In the genomic region with DNA sequence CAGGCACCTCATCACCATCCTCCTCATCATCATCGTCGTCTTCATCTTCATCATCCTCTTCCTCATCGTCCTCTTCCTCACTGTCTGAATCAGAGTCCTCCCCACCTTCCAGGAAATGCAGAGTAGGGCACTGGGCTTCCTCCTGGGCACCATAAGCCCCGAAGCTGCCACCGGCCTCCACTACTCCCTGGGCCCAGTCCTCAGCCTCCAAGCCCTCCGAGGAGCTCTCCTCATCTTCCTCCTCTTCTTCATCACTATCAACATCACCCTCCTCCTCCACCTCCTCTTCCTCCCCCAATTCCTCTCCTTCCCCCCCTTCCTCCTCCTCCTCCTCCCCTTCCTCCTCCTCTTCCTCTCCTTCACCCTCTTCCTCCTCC, we compare ENCODE assay signal across 8 cellular contexts. TPM values are rescaled to one million over a fixed set of nuclear protein-coding genes. Genes with fewer than 3 reads are reported as not detected.
DNase-seq lines count a peak whose midpoint lies in the region; ATAC-seq and TF ChIP-seq lines count a peak whose summit lies in the region.

No MANE protein-coding gene starts in this region.

- intact Hi-C loops in activated CD4-positive, alpha-beta T cell treated with anti-CD3 and anti-CD28 coated beads for 36 hours (cut with DNase I, micrococcal nuclease) = loop anchor here in 1 of 2 experiments (5.0 kb wide), 1 partner anchor 252 kb away; no protein-coding TSS in a partner anchor
- intact Hi-C loops in activated T-helper 2 cell treated with anti-CD3 and anti-CD28 coated beads, Interferon-gamma antibody, Interleukin-2, Interleukin-4, amounts not matched to agents 10 μg/mL and 5 μg/mL and 100 μg/mL, durations not matched to agents 14 hours and 24 hours and 36 hours (cut with micrococcal nuclease) = no loop called here

- peak overlapping the region; percentile 64 for H3K27ac Mint-ChIP-seq in activated CD4-positive, alpha-beta T cell treated with anti-CD3 and anti-CD28 coated beads for 36 hours
- H3K27ac Mint-ChIP-seq in activated T-helper 2 cell treated with anti-CD3 and anti-CD28 coated beads, Interferon-gamma antibody, Interleukin-2, Interleukin-4, amounts not matched to agents 10 μg/mL and 5 μg/mL and 100 μg/mL, durations not matched to agents 14 hours and 24 hours and 36 hours = no peak overlapping the region
- peak overlapping the region in 1 of 2 donors; percentile 91 for H3K27ac Mint-ChIP-seq in stimulated activated naive CD8-positive, alpha-beta T cell treated with anti-CD3 and anti-CD28 coated beads, Interleukin-15, amount 100 ng/mL, for 72 hours

- peaks cover 13% of the 10 kb centered on the region for H3K36me3 Mint-ChIP-seq in activated CD4-positive, alpha-beta T cell treated with anti-CD3 and anti-CD28 coated beads for 36 hours (ENCODE audit: low read depth)
- H3K36me3 Mint-ChIP-seq in activated T-helper 2 cell treated with anti-CD3 and anti-CD28 coated beads, Interferon-gamma antibody, Interleukin-2, Interleukin-4, amounts not matched to agents 10 μg/mL and 5 μg/mL and 100 μg/mL, durations not matched to agents 14 hours and 24 hours and 36 hours (ENCODE audit: low read depth) = peaks cover 16% of the 10 kb centered on the region

- no peaks in the 10 kb centered on the region for H3K27me3 Mint-ChIP-seq in activated CD4-positive, alpha-beta T cell treated with anti-CD3 and anti-CD28 coated beads for 36 hours
- H3K27me3 Mint-ChIP-seq in activated T-helper 2 cell treated with anti-CD3 and anti-CD28 coated beads, Interferon-gamma antibody, Interleukin-2, Interleukin-4, amounts not matched to agents 10 μg/mL and 5 μg/mL and 100 μg/mL, durations not matched to agents 14 hours and 24 hours and 36 hours (ENCODE audit: low read depth) = peaks cover 5% of the 10 kb centered on the region
- peaks cover 2% of the 10 kb centered on the region for H3K27me3 Mint-ChIP-seq in stimulated activated naive CD8-positive, alpha-beta T cell treated with anti-CD3 and anti-CD28 coated beads, Interleukin-15, amount 100 ng/mL, for 72 hours

- H3K4me1 Mint-ChIP-seq in activated CD4-positive, alpha-beta T cell treated with anti-CD3 and anti-CD28 coated beads for 36 hours = peaks cover 53% of the 10 kb centered on the region
- peaks cover 45% of the 10 kb centered on the region for H3K4me1 Mint-ChIP-seq in activated T-helper 2 cell treated with anti-CD3 and anti-CD28 coated beads, Interferon-gamma antibody, Interleukin-2, Interleukin-4, amounts not matched to agents 10 μg/mL and 5 μg/mL and 100 μg/mL, durations not matched to agents 14 hours and 24 hours and 36 hours (ENCODE audit: low read depth)
- H3K4me1 Mint-ChIP-seq in stimulated activated naive CD8-positive, alpha-beta T cell treated with anti-CD3 and anti-CD28 coated beads, Interleukin-15, amount 100 ng/mL, for 72 hours = peaks cover 71% of the 10 kb centered on the region

- CTCF ChIA-PET in activated CD4-positive, alpha-beta T cell treated with anti-CD3 and anti-CD28 coated beads for 36 hours (lab: Charles Lee) = interaction anchor here (0.5 to 6.3 kb wide), 2 partner anchors 35 to 269 kb away, joined by 4 to 44 read pairs; a partner anchor contains a TSS

- POLR2A ChIA-PET in activated CD4-positive, alpha-beta T cell treated with anti-CD3 and anti-CD28 coated beads for 36 hours (lab: Charles Lee) = interaction anchor here (2.4 kb wide), 1 partner anchor 17 kb away, joined by 7 read pairs; a partner anchor contains a TSS

- no peak for DNase-seq in activated CD4-positive, alpha-beta T cell treated with anti-CD3 and anti-CD28 coated beads for 36 hours
- DNase-seq in activated CD4-positive, alpha-beta T cell treated with anti-CD3 and anti-CD28 coated beads for 4 hours = no peak
- no peak for DNase-seq in activated T-helper 2 cell treated with anti-CD3 and anti-CD28 coated beads, Interferon-gamma antibody, Interleukin-2, Interleukin-4, amounts not matched to agents 10 μg/mL and 5 μg/mL and 100 μg/mL, durations not matched to agents 14 hours and 24 hours and 36 hours (ENCODE audit: low spot score)
- DNase-seq in foreskin fibroblast = no peak
- DNase-seq in stimulated activated naive CD8-positive, alpha-beta T cell treated with anti-CD3 and anti-CD28 coated beads, Interleukin-15, amount 100 ng/mL, for 72 hours = no peak
- DNase-seq in NAMALWA (ENCODE audit: low spot score) = no peak

- peak overlapping the region; percentile 63 to 81 for H3K4me3 ChIP-seq in foreskin fibroblast (ENCODE audit: low read depth in 1 of 2, low read length in 2 of 2)

- peak overlapping the region; percentile 45 for H3K4me3 Mint-ChIP-seq in activated CD4-positive, alpha-beta T cell treated with anti-CD3 and anti-CD28 coated beads for 36 hours
- H3K4me3 Mint-ChIP-seq in activated T-helper 2 cell treated with anti-CD3 and anti-CD28 coated beads, Interferon-gamma antibody, Interleukin-2, Interleukin-4, amounts not matched to agents 10 μg/mL and 5 μg/mL and 100 μg/mL, durations not matched to agents 14 hours and 24 hours and 36 hours (ENCODE audit: low read depth) = peak overlapping the region; percentile 60
- H3K4me3 Mint-ChIP-seq in stimulated activated naive CD8-positive, alpha-beta T cell treated with anti-CD3 and anti-CD28 coated beads, Interleukin-15, amount 100 ng/mL, for 72 hours = peak overlapping the region; percentile 63 to 76

- no peak for ATAC-seq in activated CD4-positive, alpha-beta T cell treated with anti-CD3 and anti-CD28 coated beads for 36 hours
- ATAC-seq in stimulated activated naive CD8-positive, alpha-beta T cell treated with anti-CD3 and anti-CD28 coated beads, Interleukin-15, amount 100 ng/mL, for 72 hours = no peak
- ATAC-seq in GM18517 (IDR thresholded peaks at IDR 0.05; ENCODE audit: unreplicated experiment) (no peak), HG02852 (IDR thresholded peaks at IDR 0.05; ENCODE audit: unreplicated experiment) (no peak)

- H3K9me3 Mint-ChIP-seq in activated CD4-positive, alpha-beta T cell treated with anti-CD3 and anti-CD28 coated beads for 36 hours (ENCODE audit: low read depth) = no peaks in the 10 kb centered on the region
- H3K9me3 Mint-ChIP-seq in activated T-helper 2 cell treated with anti-CD3 and anti-CD28 coated beads, Interferon-gamma antibody, Interleukin-2, Interleukin-4, amounts not matched to agents 10 μg/mL and 5 μg/mL and 100 μg/mL, durations not matched to agents 14 hours and 24 hours and 36 hours = no peaks in the 10 kb centered on the region
- no peaks in the 10 kb centered on the region for H3K9me3 Mint-ChIP-seq in stimulated activated naive CD8-positive, alpha-beta T cell treated with anti-CD3 and anti-CD28 coated beads, Interleukin-15, amount 100 ng/mL, for 72 hours

- TF ChIP-seq CTCF in foreskin fibroblast (IDR thresholded peaks at IDR 0.05; ENCODE audit: low read depth, low read length) = no peak

RNA-seq across cellular contexts. Expression of a gene that starts 1.7 kb away (rescaled TPM):
- total RNA-seq in activated CD4-positive, alpha-beta T cell treated with anti-CD3 and anti-CD28 coated beads for 36 hours = 10 to 100 TPM; 46.2 to 48.3 TPM
- 66.1 and 68.9 TPM in 2 replicates for total RNA-seq in activated T-helper 2 cell treated with anti-CD3 and anti-CD28 coated beads, Interferon-gamma antibody, Interleukin-2, Interleukin-4, amounts not matched to agents 10 μg/mL and 5 μg/mL and 100 μg/mL, durations not matched to agents 14 hours and 24 hours and 36 hours

RNA-seq across cellular contexts. Expression of a gene that starts 3.6 kb away (rescaled TPM):
- total RNA-seq in activated CD4-positive, alpha-beta T cell treated with anti-CD3 and anti-CD28 coated beads for 36 hours = under 1 TPM in 1 of 2 experiments, not detected in 1; 0.14 TPM
- not detected in 2 replicates for total RNA-seq in activated T-helper 2 cell treated with anti-CD3 and anti-CD28 coated beads, Interferon-gamma antibody, Interleukin-2, Interleukin-4, amounts not matched to agents 10 μg/mL and 5 μg/mL and 100 μg/mL, durations not matched to agents 14 hours and 24 hours and 36 hours

RNA-seq across cellular contexts. Expression of a gene that starts 11.3 kb away (rescaled TPM):
- total RNA-seq in activated CD4-positive, alpha-beta T cell treated with anti-CD3 and anti-CD28 coated beads for 36 hours = 10 to 100 TPM; 79.8 to 96.2 TPM
- 101 and 103 TPM in 2 replicates for total RNA-seq in activated T-helper 2 cell treated with anti-CD3 and anti-CD28 coated beads, Interferon-gamma antibody, Interleukin-2, Interleukin-4, amounts not matched to agents 10 μg/mL and 5 μg/mL and 100 μg/mL, durations not matched to agents 14 hours and 24 hours and 36 hours

RNA-seq across cellular contexts. Expression of a gene that starts 17.3 kb away (rescaled TPM):
- total RNA-seq in activated CD4-positive, alpha-beta T cell treated with anti-CD3 and anti-CD28 coated beads for 36 hours = 10 to 100 TPM; 46.5 to 57.3 TPM
- 55.8 and 56.3 TPM in 2 replicates for total RNA-seq in activated T-helper 2 cell treated with anti-CD3 and anti-CD28 coated beads, Interferon-gamma antibody, Interleukin-2, Interleukin-4, amounts not matched to agents 10 μg/mL and 5 μg/mL and 100 μg/mL, durations not matched to agents 14 hours and 24 hours and 36 hours

RNA-seq across cellular contexts. Expression of a gene that starts 35.5 kb away (rescaled TPM):
- 10 to 100 TPM in 1 of 2 experiments, 1 to 10 TPM in 1; 9.1 to 11.3 TPM for total RNA-seq in activated CD4-positive, alpha-beta T cell treated with anti-CD3 and anti-CD28 coated beads for 36 hours
- total RNA-seq in activated T-helper 2 cell treated with anti-CD3 and anti-CD28 coated beads, Interferon-gamma antibody, Interleukin-2, Interleukin-4, amounts not matched to agents 10 μg/mL and 5 μg/mL and 100 μg/mL, durations not matched to agents 14 hours and 24 hours and 36 hours = 11.9 and 12.8 TPM in 2 replicates
